In genomic region chr3:180617049-180617448, GRCh38 we compare ENCODE assay signal across 17 cellular contexts. TPM values are rescaled to one million over a fixed set of nuclear protein-coding genes. Genes with fewer than 3 reads are reported as not detected.
DNase-seq lines count a peak whose midpoint lies in the region; ATAC-seq and TF ChIP-seq lines count a peak whose summit lies in the region.
"Had no signal": no experiment of that assay in that cellular context is flagged by ENCODE, and none has a peak within 500 bp of the region (broad histone marks: within the 10 kb centered on the region; RNA-seq: fewer than 3 reads in every experiment).

No MANE protein-coding gene starts in this region.

- H3K9me3 ChIP-seq in mucosa of descending colon, result no peaks in the 10 kb centered on the region
- H3K9me3 ChIP-seq: BLaER1, SK-N-SH had no signal

- no peaks in the 10 kb centered on the region for H3K4me1 ChIP-seq in mucosa of descending colon (ENCODE audit: low read depth)
- H3K4me1 ChIP-seq: BLaER1 had no signal

- ATAC-seq in mucosa of descending colon, result peak; percentile 79
- ATAC-seq: GM12878, Right ventricle myocardium inferior had no signal

- TF ChIP-seq CTCF in mucosa of descending colon (IDR thresholded peaks at IDR 0.05) (no peak), GM10266 (IDR thresholded peaks at IDR 0.05; ENCODE audit: control insufficient read depth, insufficient read depth, low read depth, missing control alignments) (no peak)

- no peak overlapping the region for H3K4me3 ChIP-seq in mucosa of descending colon
- H3K4me3 ChIP-seq: BLaER1, GM12878, K562, PC-9 had no signal

- intact Hi-C loops in mucosa of descending colon (cut with DNase I, micrococcal nuclease), result no loop called here

- peak; percentile 39 for DNase-seq in DMS53 (lab: John Stamatoyannopoulos, UW)
- DNase-seq in DMS53 treated with DMSO at 0.1 percent for 48 hours (lab: John Stamatoyannopoulos, UW; ENCODE audit: unreplicated experiment), result no peak
- DNase-seq in NCI-H128 (lab: John Stamatoyannopoulos, UW; ENCODE audit: unreplicated experiment), result peak; percentile 5
- DNase-seq in dermis blood vessel endothelial cell, result peak; percentile 13
- DNase-seq in mucosa of descending colon, result no peak
- no peak for DNase-seq in germinal center (ENCODE audit: low spot score)
- DNase-seq in NCI-H446 treated with DMSO at 0.1 percent for 48 hours (lab: John Stamatoyannopoulos, UW), result no peak
- no peak for DNase-seq in GM10266 (ENCODE audit: extremely low spot score)
- DNase-seq: NCI-H2029; NCI-H526; NK-92 treated with Interleukin-12 subunit alpha and Interleukin-12 subunit beta, amount 100 ng/mL, for 24 hours; PC-9; SK-N-SH had no signal

- no peaks in the 10 kb centered on the region for H3K36me3 ChIP-seq in mucosa of descending colon (ENCODE audit: low read depth)

RNA-seq across cellular contexts. Expression of gene TTC14, which starts 15.1 kb away (rescaled TPM):
- 40.0 and 66.4 TPM in 2 replicates for total RNA-seq in dermis blood vessel endothelial cell
- 10 to 100 TPM; 27.2 to 46.0 (median 46.0) TPM for total RNA-seq in mucosa of descending colon

Comparison
In these comparisons a context has a peak if more than half of its experiments do, and no peak if none do; other contexts are left out.
1. DNase-seq: peak in DMS53 (single experiment), NCI-H128 (single experiment) and dermis blood vessel endothelial cell (single experiment); none in DMS53 treated with DMSO at 0.1 percent for 48 hours (single experiment), mucosa of descending colon (0 of 3), germinal center (single experiment), NCI-H446 treated with DMSO at 0.1 percent for 48 hours (single experiment) and GM10266 (single experiment).